In genomic region chr5:71455427-71456361, GRCh38 we compare ENCODE assay signal across 8 cellular contexts. TPM values are rescaled to one million over a fixed set of nuclear protein-coding genes. Genes with fewer than 3 reads are reported as not detected.
A peak's percentile ranks its signal among the peaks of the same experiment; 100 is the strongest.
DNase-seq lines count a peak whose midpoint lies in the region; ATAC-seq and TF ChIP-seq lines count a peak whose summit lies in the region.

A gene with protein sequence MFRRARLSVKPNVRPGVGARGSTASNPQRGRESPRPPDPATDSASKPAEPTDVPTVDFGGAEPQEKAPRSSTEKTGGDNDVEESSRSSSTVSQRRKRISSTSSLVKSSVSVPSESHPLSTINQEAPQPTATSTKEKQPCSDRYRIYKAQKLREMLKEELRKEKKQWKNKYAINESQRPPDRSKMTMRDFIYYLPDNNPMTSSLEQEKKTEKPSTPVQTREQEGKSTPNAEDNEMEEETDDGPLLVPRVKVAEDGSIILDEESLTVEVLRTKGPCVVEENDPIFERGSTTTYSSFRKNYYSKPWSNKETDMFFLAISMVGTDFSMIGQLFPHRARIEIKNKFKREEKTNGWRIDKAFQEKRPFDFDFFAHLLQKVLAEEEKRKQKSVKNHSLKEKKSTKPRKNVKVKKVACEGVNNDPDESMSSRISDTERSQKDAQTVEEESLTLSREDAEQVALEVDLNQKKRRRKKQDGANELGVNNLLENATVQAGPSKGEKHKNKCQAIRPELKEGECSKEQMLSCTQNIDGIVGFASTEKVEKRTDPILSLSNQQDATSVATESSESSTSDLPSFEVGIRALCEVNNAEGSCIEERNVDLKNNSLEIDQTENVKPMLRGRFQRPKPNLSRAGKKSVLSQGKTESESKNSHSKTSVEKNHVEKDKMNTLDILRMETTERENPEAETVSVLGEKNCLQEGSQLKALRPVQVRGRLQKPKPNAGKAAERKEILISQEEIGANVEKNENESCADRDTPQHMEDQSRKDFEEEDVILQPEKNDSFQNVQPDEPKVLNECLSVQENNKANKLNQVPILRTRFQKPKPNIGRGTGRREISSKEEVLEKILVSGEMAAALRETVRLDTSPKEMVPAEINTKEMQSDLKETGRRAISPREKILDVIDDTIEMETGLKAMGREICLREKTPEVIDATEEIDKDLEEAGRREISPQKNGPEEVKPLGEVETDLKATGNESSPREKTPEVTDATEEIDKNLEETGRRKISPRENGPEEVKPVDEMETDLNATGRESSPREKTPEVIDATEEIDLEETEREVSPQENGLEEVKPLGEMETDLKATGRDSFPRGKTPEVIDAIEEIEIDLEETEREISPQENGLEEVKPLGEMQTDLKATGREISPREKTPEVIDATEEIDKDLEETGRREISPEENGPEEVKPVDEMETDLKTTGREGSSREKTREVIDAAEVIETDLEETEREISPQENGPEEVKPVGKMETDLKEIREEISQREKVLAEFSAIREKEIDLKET (N-terminal part only) (plus strand): TSS chr5:71455651. CDS start chr5:71455878, 227 bp downstream.

- 0% methylated on average over 37 to 50 of the region's 50 CpGs for WGBS in aorta, 2 donors

- H3K4me1 ChIP-seq in rectal smooth muscle tissue (ENCODE audit: control insufficient read depth, insufficient read depth, low read length) (peaks cover 11% of the 10 kb centered on the region), aorta (ENCODE audit: control insufficient read depth in 1 of 2, insufficient read depth in 2 of 2, low read length in 2 of 2) (no peaks in the 10 kb centered on the region)

- ATAC-seq in GM18508 (IDR thresholded peaks at IDR 0.05; ENCODE audit: insufficient read depth, unreplicated experiment) (peak; percentile 84), HG03025 (IDR thresholded peaks at IDR 0.05; ENCODE audit: low FRiP score, unreplicated experiment) (peak; percentile 96), aorta (ENCODE audit: low FRiP score) (peak; percentile 99)

- peak; percentile 42 for TF ChIP-seq CTCF in astrocyte of the cerebellum (IDR thresholded peaks at IDR 0.05; ENCODE audit: low read depth, low read length, missing control alignments)

- H3K4me3 ChIP-seq in astrocyte of the cerebellum (ENCODE audit: low read depth, low read length) = peak within 1 kb of the TSS; percentile 98
- H3K4me3 ChIP-seq in rectal smooth muscle tissue (ENCODE audit: low read length) = peak within 1 kb of the TSS; percentile 98
- H3K4me3 ChIP-seq in aorta (ENCODE audit: low read length in 2 of 2) = peak within 1 kb of the TSS; percentile 55 to 95

- H3K9ac ChIP-seq in rectal smooth muscle tissue (ENCODE audit: low read length) = peak within 1 kb of the TSS; percentile 93

- H3K27me3 ChIP-seq in rectal smooth muscle tissue (ENCODE audit: control insufficient read depth, insufficient read depth, low read length) (no peaks in the 10 kb centered on the region), aorta (ENCODE audit: control insufficient read depth in 1 of 2, insufficient read depth in 2 of 2, low read length in 1 of 2) (no peaks in the 10 kb centered on the region)

- in situ Hi-C loops in astrocyte of the cerebellum (cut with HindIII; ENCODE audit: low sequenced_read_pairs) = no loop called here

- peak within 1 kb of the TSS; percentile 87 for H3K27ac ChIP-seq in rectal smooth muscle tissue (ENCODE audit: low read depth, low read length)
- peak within 1 kb of the TSS in 1 of 2 donors; percentile 80 for H3K27ac ChIP-seq in aorta (ENCODE audit: low read depth in 1 of 2, low read length in 2 of 2)

- no peaks in the 10 kb centered on the region for H3K9me3 ChIP-seq in aorta (ENCODE audit: control insufficient read depth, low read length)

- intact Hi-C loops in aorta (cut with DNase I) = no loop called here

- DNase-seq in NCI-H2029 treated with DMSO at 0.1 percent for 48 hours (lab: John Stamatoyannopoulos, UW) = peak; percentile 84
- peak; percentile 98 for DNase-seq in T-helper 9 cell
- peak; percentile 92 for DNase-seq in astrocyte of the cerebellum (ENCODE audit: low read depth)
- peak; percentile 92 for DNase-seq in hepatic stellate cell (ENCODE audit: low spot score)
- peak; percentile 97 to 99 for DNase-seq in aorta

- H3K36me3 ChIP-seq in rectal smooth muscle tissue (ENCODE audit: control insufficient read depth, insufficient read depth, low read length) = peaks cover 2% of the 10 kb centered on the region
- H3K36me3 ChIP-seq in aorta (ENCODE audit: control insufficient read depth in 1 of 2, insufficient read depth in 2 of 2, low read length in 1 of 2) = no peaks in the 10 kb centered on the region

RNA-seq across cellular contexts. Expression of the gene that starts here (rescaled TPM):
- total RNA-seq in aorta = 10 to 100 TPM; 30.4 to 32.2 TPM
- 10 to 100 TPM in 1 of 2 donors, 1 to 10 TPM in 1; 7.0 to 10.1 TPM for polyA plus RNA-seq in aorta
